1 cellular context compared by ENCODE assay signal in genomic region chr4:86928400-86929255, GRCh38.
TF ChIP-seq lines count a peak whose summit lies in the region.

No MANE protein-coding gene starts in this region.

TF ChIP-seq in HepG2, 621 proteins besides CTCF, POLR2A, EP300 and RAD21:
- TF ChIP-seq YEATS4 (CRISPR knock-in tag; IDR thresholded peaks at IDR 0.05; ENCODE audit: borderline replicate concordance): no peak
- TF ChIP-seq BORCS8-MEF2B (CRISPR knock-in tag; IDR thresholded peaks at IDR 0.05): no peak
- TF ChIP-seq ZNF296 (CRISPR knock-in tag; conservative IDR thresholded peaks at IDR 0.05): no peak
- TF ChIP-seq ZNF468 (CRISPR knock-in tag; IDR thresholded peaks at IDR 0.05): no peak
- TF ChIP-seq ZNF782 (CRISPR knock-in tag; IDR thresholded peaks at IDR 0.05; ENCODE audit: borderline replicate concordance): no peak
- TF ChIP-seq, protein P1, sequence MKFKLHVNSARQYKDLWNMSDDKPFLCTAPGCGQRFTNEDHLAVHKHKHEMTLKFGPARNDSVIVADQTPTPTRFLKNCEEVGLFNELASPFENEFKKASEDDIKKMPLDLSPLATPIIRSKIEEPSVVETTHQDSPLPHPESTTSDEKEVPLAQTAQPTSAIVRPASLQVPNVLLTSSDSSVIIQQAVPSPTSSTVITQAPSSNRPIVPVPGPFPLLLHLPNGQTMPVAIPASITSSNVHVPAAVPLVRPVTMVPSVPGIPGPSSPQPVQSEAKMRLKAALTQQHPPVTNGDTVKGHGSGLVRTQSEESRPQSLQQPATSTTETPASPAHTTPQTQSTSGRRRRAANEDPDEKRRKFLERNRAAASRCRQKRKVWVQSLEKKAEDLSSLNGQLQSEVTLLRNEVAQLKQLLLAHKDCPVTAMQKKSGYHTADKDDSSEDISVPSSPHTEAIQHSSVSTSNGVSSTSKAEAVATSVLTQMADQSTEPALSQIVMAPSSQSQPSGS (CRISPR knock-in tag; IDR thresholded peaks at IDR 0.05): no peak
- no peak for TF ChIP-seq CREB1 (IDR thresholded peaks at IDR 0.05)
- no peak for TF ChIP-seq CREB1 (CRISPR knock-in tag; IDR thresholded peaks at IDR 0.05)
- TF ChIP-seq FOXM1 (CRISPR knock-in tag; IDR thresholded peaks at IDR 0.05): no peak
- no peak for TF ChIP-seq DMTF1 (CRISPR knock-in tag; IDR thresholded peaks at IDR 0.05)
- no peak for TF ChIP-seq ZNF660 (CRISPR knock-in tag; IDR thresholded peaks at IDR 0.05; ENCODE audit: borderline replicate concordance, low read depth)
- TF ChIP-seq AKNA (CRISPR knock-in tag; IDR thresholded peaks at IDR 0.05; ENCODE audit: borderline replicate concordance): no peak
- no peak for TF ChIP-seq ZBTB20 (CRISPR knock-in tag; IDR thresholded peaks at IDR 0.05; ENCODE audit: borderline replicate concordance, low read depth)
- no peak for TF ChIP-seq GPBP1L1 (CRISPR knock-in tag; IDR thresholded peaks at IDR 0.05)
